Comparison of ENCODE assay signal across 19 cellular contexts in the genomic region with DNA sequence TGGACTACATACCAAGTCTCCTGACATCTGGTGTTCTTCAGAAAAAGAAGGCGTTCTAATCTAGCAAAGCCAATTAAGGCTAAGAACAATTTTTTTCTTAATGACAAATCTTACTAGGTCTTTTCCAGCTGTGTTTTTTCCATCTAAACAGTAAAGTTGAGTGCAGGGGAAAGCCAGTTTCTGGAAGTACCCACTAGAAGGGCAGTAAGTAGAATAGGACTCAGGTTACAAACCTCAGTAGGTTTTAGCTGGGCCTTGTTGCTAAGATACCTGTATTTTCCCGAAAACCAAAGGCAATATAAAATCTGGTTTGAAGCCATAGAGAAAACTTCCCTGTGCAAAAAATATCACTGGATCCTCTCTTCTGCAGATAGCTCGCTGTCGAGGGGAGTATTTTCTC.
A peak's percentile ranks its signal among the peaks of the same experiment; 100 is the strongest.
DNase-seq lines count a peak whose midpoint lies in the region; ATAC-seq and TF ChIP-seq lines count a peak whose summit lies in the region.
"Had no signal": no experiment of that assay in that cellular context is flagged by ENCODE, and none has a peak within 500 bp of the region (broad histone marks: within the 10 kb centered on the region; RNA-seq: fewer than 3 reads in every experiment).

No MANE protein-coding gene starts in this region.

- H3K4me3 Mint-ChIP-seq in chondrocyte (ENCODE audit: unreplicated experiment) = no peak overlapping the region
- H3K4me3 Mint-ChIP-seq: CD4-positive, CD25-positive, alpha-beta regulatory T cell; neural crest cell; stimulated activated memory B cell treated with anti-CD40 and anti-IgM and Interleukin-4, amounts not matched to agents 10 μg/mL and 1 μg/mL and 100 μg/mL, for 72 hours; T-helper 1 cell treated with Interleukin-12 subunit alpha and Interleukin-12 subunit beta and Interleukin-4 antibody, amounts not matched to agents 30 μg/mL and 1 μg/mL, for 36 hours had no signal

- peaks cover 28% of the 10 kb centered on the region for H3K4me1 Mint-ChIP-seq in chondrocyte (ENCODE audit: low read depth)
- H3K4me1 Mint-ChIP-seq: neural crest cell had no signal

- no peaks in the 10 kb centered on the region for H3K9me3 ChIP-seq in muscle layer of colon (ENCODE audit: low read length)

- no peak for ATAC-seq in left colon
- ATAC-seq: activated CD4-positive, CD25-positive, alpha-beta regulatory T cell treated with anti-CD3 and anti-CD28 coated beads, Interleukin-2, amount 50 U/mL, for 24 hours; stimulated activated memory B cell treated with anti-CD40 and anti-IgM and Interleukin-4, amounts not matched to agents 10 μg/mL and 1 μg/mL and 100 μg/mL, for 72 hours had no signal

- no peaks in the 10 kb centered on the region for H3K36me3 ChIP-seq in muscle layer of colon (ENCODE audit: insufficient read depth, low read length)

- no peaks in the 10 kb centered on the region for H3K27me3 Mint-ChIP-seq in chondrocyte (ENCODE audit: low read depth)
- H3K27me3 Mint-ChIP-seq: CD4-positive, CD25-positive, alpha-beta regulatory T cell; stimulated activated memory B cell treated with anti-CD40 and anti-IgM and Interleukin-4, amounts not matched to agents 10 μg/mL and 1 μg/mL and 100 μg/mL, for 72 hours had no signal

- no peaks in the 10 kb centered on the region for H3K36me3 Mint-ChIP-seq in chondrocyte (ENCODE audit: low read depth)
- H3K36me3 Mint-ChIP-seq: CD4-positive, CD25-positive, alpha-beta regulatory T cell; stimulated activated memory B cell treated with anti-CD40 and anti-IgM and Interleukin-4, amounts not matched to agents 10 μg/mL and 1 μg/mL and 100 μg/mL, for 72 hours had no signal

- H3K27ac Mint-ChIP-seq in chondrocyte (ENCODE audit: unreplicated experiment) = peak overlapping the region; percentile 18
- H3K27ac Mint-ChIP-seq: CD4-positive, CD25-positive, alpha-beta regulatory T cell; stimulated activated memory B cell treated with anti-CD40 and anti-IgM and Interleukin-4, amounts not matched to agents 10 μg/mL and 1 μg/mL and 100 μg/mL, for 72 hours; T-helper 1 cell treated with Interleukin-12 subunit alpha and Interleukin-12 subunit beta and Interleukin-4 antibody, amounts not matched to agents 30 μg/mL and 1 μg/mL, for 36 hours had no signal

- H3K4me1 ChIP-seq in muscle layer of colon (ENCODE audit: insufficient read depth, low read length) = peaks cover 25% of the 10 kb centered on the region

- H3K27me3 ChIP-seq in muscle layer of colon (ENCODE audit: control insufficient read depth in 1 of 2, insufficient read depth in 2 of 2, low read length in 2 of 2) = no peaks in the 10 kb centered on the region

- peaks cover 3% of the 10 kb centered on the region for H3K9me3 Mint-ChIP-seq in chondrocyte (ENCODE audit: low read depth)
- H3K9me3 Mint-ChIP-seq: stimulated activated memory B cell treated with anti-CD40 and anti-IgM and Interleukin-4, amounts not matched to agents 10 μg/mL and 1 μg/mL and 100 μg/mL, for 72 hours; T-helper 1 cell treated with Interleukin-12 subunit alpha and Interleukin-12 subunit beta and Interleukin-4 antibody, amounts not matched to agents 30 μg/mL and 1 μg/mL, for 36 hours had no signal

- no peak overlapping the region for H3K4me3 ChIP-seq in muscle layer of colon (ENCODE audit: low read depth in 1 of 2, low read length in 2 of 2)

- DNase-seq in DMS53 (lab: John Stamatoyannopoulos, UW) (peak; percentile 27), DMS53 treated with DMSO at 0.1 percent for 48 hours (lab: John Stamatoyannopoulos, UW; ENCODE audit: unreplicated experiment) (no peak), NCI-H2029 treated with DMSO at 0.1 percent for 48 hours (lab: John Stamatoyannopoulos, UW) (peak; percentile 79), chondrocyte (ENCODE audit: low spot score) (no peak), NCI-H1417 (lab: John Stamatoyannopoulos, UW) (no peak), left colon (no peak), amygdala (lab: John Stamatoyannopoulos, UW) (no peak)
- DNase-seq: 8988T; activated CD8-positive, alpha-beta memory T cell treated with anti-CD3 and anti-CD28 coated beads, Interleukin-2, amount 50 U/mL, for 48 hours; activated naive CD4-positive, alpha-beta T cell treated with Interleukin-2 at 50 U/mL for 16 hours; CD4-positive, CD25-positive, alpha-beta regulatory T cell; erythroblast; hypothalamus; NCI-H226 had no signal

- peak overlapping the region; percentile 57 for H3K27ac ChIP-seq in muscle layer of colon (ENCODE audit: low read depth, low read length)

- no peak overlapping the region for H3K9ac ChIP-seq in muscle layer of colon (ENCODE audit: low read length)

- intact Hi-C loops in left colon (cut with DNase I, micrococcal nuclease) = no loop called here

- TF ChIP-seq CTCF in chondrocyte (IDR thresholded peaks at IDR 0.05) = no peak

Comparison
In these comparisons a context has a peak if more than half of its experiments do, and no peak if none do; other contexts are left out.
1. DNase-seq: peak in DMS53 (single experiment) and NCI-H2029 treated with DMSO at 0.1 percent for 48 hours (single experiment); none in DMS53 treated with DMSO at 0.1 percent for 48 hours (single experiment), chondrocyte (single experiment), NCI-H1417 (0 of 3), left colon (0 of 2) and amygdala (0 of 56).